ENCODE assay signal across 9 cellular contexts in genomic region chr7:99837649-99838361, GRCh38. TPM values are rescaled to one million over a fixed set of nuclear protein-coding genes. Genes with fewer than 3 reads are reported as not detected.
A peak's percentile ranks its signal among the peaks of the same experiment; 100 is the strongest.
DNase-seq lines count a peak whose midpoint lies in the region; ATAC-seq and TF ChIP-seq lines count a peak whose summit lies in the region.
"Had no signal": no experiment of that assay in that cellular context is flagged by ENCODE, and none has a peak within 500 bp of the region (broad histone marks: within the 10 kb centered on the region; RNA-seq: fewer than 3 reads in every experiment).

No MANE protein-coding gene starts in this region.

- H3K36me3 ChIP-seq in esophagus squamous epithelium = no peaks in the 10 kb centered on the region

- peaks cover 0 to 21% (median 7%) of the 10 kb centered on the region in 3 donors for H3K4me1 ChIP-seq in esophagus squamous epithelium

- H3K4me3 Mint-ChIP-seq in activated T-cell treated with anti-CD3 and anti-CD28 coated beads, Interleukin-2, amount 50 U/mL, for 24 hours = no peak overlapping the region
- no peak overlapping the region for H3K4me3 Mint-ChIP-seq in activated T-cell treated with anti-CD3 and anti-CD28 coated beads, Interleukin-2, amount 50 U/mL, for 4 hours
- H3K4me3 Mint-ChIP-seq: CD4-positive, CD25-positive, alpha-beta regulatory T cell had no signal

- intact Hi-C loops in esophagus squamous epithelium (cut with DNase I) = no loop called here

- no peaks in the 10 kb centered on the region for H3K27me3 ChIP-seq in esophagus squamous epithelium

- no peaks in the 10 kb centered on the region for H3K27me3 Mint-ChIP-seq in activated T-cell treated with anti-CD3 and anti-CD28 coated beads, Interleukin-2, amount 50 U/mL, for 24 hours
- H3K27me3 Mint-ChIP-seq in activated T-cell treated with anti-CD3 and anti-CD28 coated beads, Interleukin-2, amount 50 U/mL, for 4 hours (ENCODE audit: low read depth) = peaks cover 5% of the 10 kb centered on the region

- peak overlapping the region in 3 of 4 donors; percentile 33 to 48 (median 47) for H3K27ac ChIP-seq in esophagus squamous epithelium

- ATAC-seq in activated T-cell treated with anti-CD3 and anti-CD28 coated beads, Interleukin-2, amount 50 U/mL, for 4 hours = no peak
- ATAC-seq in GM21367 (IDR thresholded peaks at IDR 0.05; ENCODE audit: unreplicated experiment) (no peak), HG03442 (IDR thresholded peaks at IDR 0.05; ENCODE audit: unreplicated experiment) (no peak)

- H3K4me3 ChIP-seq in esophagus squamous epithelium = no peak overlapping the region

- H3K36me3 Mint-ChIP-seq in activated T-cell treated with anti-CD3 and anti-CD28 coated beads, Interleukin-2, amount 50 U/mL, for 24 hours (ENCODE audit: low read depth) = no peaks in the 10 kb centered on the region
- H3K36me3 Mint-ChIP-seq in activated T-cell treated with anti-CD3 and anti-CD28 coated beads, Interleukin-2, amount 50 U/mL, for 4 hours (ENCODE audit: insufficient read depth) = no peaks in the 10 kb centered on the region
- H3K36me3 Mint-ChIP-seq: CD4-positive, CD25-positive, alpha-beta regulatory T cell had no signal

- peak in 5 of 6 experiments; percentile 19 to 61 (median 35) for TF ChIP-seq CTCF in esophagus squamous epithelium (IDR thresholded peaks at IDR 0.05)

- H3K27ac Mint-ChIP-seq in activated T-cell treated with anti-CD3 and anti-CD28 coated beads, Interleukin-2, amount 50 U/mL, for 24 hours = peak overlapping the region; percentile 22
- H3K27ac Mint-ChIP-seq: CD4-positive, CD25-positive, alpha-beta regulatory T cell had no signal

- 51 to 52% methylated on average over 5 of the region's 5 CpGs for WGBS in esophagus squamous epithelium, 2 donors

- peaks cover 18% of the 10 kb centered on the region for H3K4me1 Mint-ChIP-seq in activated T-cell treated with anti-CD3 and anti-CD28 coated beads, Interleukin-2, amount 50 U/mL, for 24 hours (ENCODE audit: low read depth)
- peaks cover 3% of the 10 kb centered on the region for H3K4me1 Mint-ChIP-seq in activated T-cell treated with anti-CD3 and anti-CD28 coated beads, Interleukin-2, amount 50 U/mL, for 4 hours (ENCODE audit: low read depth)

- H3K9me3 Mint-ChIP-seq in activated T-cell treated with anti-CD3 and anti-CD28 coated beads, Interleukin-2, amount 50 U/mL, for 24 hours = no peaks in the 10 kb centered on the region
- no peaks in the 10 kb centered on the region for H3K9me3 Mint-ChIP-seq in activated T-cell treated with anti-CD3 and anti-CD28 coated beads, Interleukin-2, amount 50 U/mL, for 4 hours

- no peaks in the 10 kb centered on the region for H3K9me3 ChIP-seq in esophagus squamous epithelium

- no peak for TF ChIP-seq POLR2A in esophagus squamous epithelium (IDR thresholded peaks at IDR 0.05)

- no peak for DNase-seq in activated T-cell treated with anti-CD3 and anti-CD28 coated beads, Interleukin-2, amount 50 U/mL, for 24 hours
- DNase-seq in activated T-cell treated with anti-CD3 and anti-CD28 coated beads, Interleukin-2, amount 50 U/mL, for 4 hours = no peak
- DNase-seq in M059J (ENCODE audit: low read depth) (peak; percentile 20), esophagus squamous epithelium (lab: John Stamatoyannopoulos, UW) (no peak), superior temporal gyrus (ENCODE audit: extremely low spot score) (peak; percentile 14), cortex of kidney (lab: John Stamatoyannopoulos, UW) (no peak)
- DNase-seq: CD4-positive, CD25-positive, alpha-beta regulatory T cell had no signal

RNA-seq across cellular contexts. Expression of gene CYP3A43, which starts 10.0 kb away (rescaled TPM):
- not detected for total RNA-seq in activated T-cell treated with anti-CD3 and anti-CD28 coated beads, Interleukin-2, amount 50 U/mL, for 4 hours
- not detected in 2 replicates for total RNA-seq in M059J (2014; rRNA removed; shearing (Covaris generic))
- total RNA-seq in esophagus squamous epithelium = not detected
- total RNA-seq: CD4-positive, CD25-positive, alpha-beta regulatory T cell had no signal

RNA-seq across cellular contexts. Expression of gene OR2AE1, which starts 39.0 kb away (rescaled TPM):
- under 1 TPM in 1 of 3 donors, not detected in 2; 0.24 TPM for total RNA-seq in activated T-cell treated with anti-CD3 and anti-CD28 coated beads, Interleukin-2, amount 50 U/mL, for 4 hours
- not detected in 2 replicates for total RNA-seq in M059J (2014; rRNA removed; shearing (Covaris generic))
- under 1 TPM in 2 of 4 donors, not detected in 2; 0.30 to 0.57 TPM for total RNA-seq in esophagus squamous epithelium

RNA-seq across cellular contexts. Expression of gene CYP3A4, which starts 53.8 kb away (rescaled TPM):
- total RNA-seq in activated T-cell treated with anti-CD3 and anti-CD28 coated beads, Interleukin-2, amount 50 U/mL, for 4 hours = under 1 TPM in 2 of 3 donors, not detected in 1; 0.11 to 0.23 TPM
- 0.05 TPM in 1 of 2 replicates, not detected in the other for total RNA-seq in M059J (2014; rRNA removed; shearing (Covaris generic))
- total RNA-seq in esophagus squamous epithelium = not detected
- total RNA-seq: CD4-positive, CD25-positive, alpha-beta regulatory T cell had no signal

Comparison
In these comparisons a context has a peak if more than half of its experiments do, and no peak if none do; other contexts are left out.
1. DNase-seq: peak in M059J (single experiment) and superior temporal gyrus (single experiment); none in activated T-cell treated with anti-CD3 and anti-CD28 coated beads, Interleukin-2, amount 50 U/mL, for 24 hours (single experiment), activated T-cell treated with anti-CD3 and anti-CD28 coated beads, Interleukin-2, amount 50 U/mL, for 4 hours (single experiment), esophagus squamous epithelium (single experiment) and cortex of kidney (single experiment).